In genomic region chr12:7640123-7640995, GRCh38 we compare ENCODE assay signal across 9 cellular contexts. TPM values are rescaled to one million over a fixed set of nuclear protein-coding genes. Genes with fewer than 3 reads are reported as not detected.
DNase-seq lines count a peak whose midpoint lies in the region; ATAC-seq, FAIRE-seq and TF ChIP-seq lines count a peak whose summit lies in the region.
"Not testable (repeated sequence)": the region's sequence is repeated elsewhere in the genome, so short reads cannot be mapped to it uniquely, and the experiment has no call there.
"Had no signal": no experiment of that assay in that cellular context is flagged by ENCODE, and none has a peak within 500 bp of the region (broad histone marks: within the 10 kb centered on the region; RNA-seq: fewer than 3 reads in every experiment).

No MANE protein-coding gene starts in this region.

- not testable (repeated sequence) for H3K9me3 ChIP-seq in H9 (ENCODE audit: control insufficient read depth, low read depth, low read length); GM12878 (replicated peaks; ENCODE audit: control insufficient read depth, insufficient read depth, low read length); pancreas; upper lobe of right lung

- not testable (repeated sequence) for H4K5ac ChIP-seq in H9 (ENCODE audit: insufficient read length, low read depth, low read length)

- H2BK15ac ChIP-seq in H9 (ENCODE audit: low read depth, low read length) = not testable (repeated sequence)

- not testable (repeated sequence) for ATAC-seq in activated B cell treated with CpG ODN at 0.5 μM for 24 hours (ENCODE audit: low read depth); left cardiac atrium; upper lobe of right lung
- ATAC-seq in activated T-cell treated with anti-CD3 and anti-CD28 coated beads, Interleukin-2, amount 50 U/mL, for 4 hours = peak; percentile 41 to 47
- ATAC-seq in GM12878 (peak; percentile 17), pancreas (peak; percentile 8 to 55 (median 30))

- not testable (repeated sequence) for H3K23me2 ChIP-seq in H9 (ENCODE audit: insufficient read length, low read depth, low read length, poor library complexity, severe bottlenecking)

- TF ChIP-seq EP300 in GM12878 (IDR thresholded peaks at IDR 0.05; ENCODE audit: borderline replicate concordance in 1 of 2, control insufficient read depth in 1 of 2, low read depth in 2 of 2, low read length in 2 of 2) = not testable (repeated sequence)

- H3K4me1 Mint-ChIP-seq in H9 (peaks cover 39 to 45% of the 10 kb centered on the region in 2 experiments), activated B cell treated with CpG ODN at 0.5 μM for 24 hours (peaks cover 22% of the 10 kb centered on the region)
- peaks cover 22% of the 10 kb centered on the region for H3K4me1 Mint-ChIP-seq in activated T-cell treated with anti-CD3 and anti-CD28 coated beads, Interleukin-2, amount 50 U/mL, for 4 hours (ENCODE audit: low read depth)

- H3K79me1 ChIP-seq in H9 (ENCODE audit: insufficient read depth, low read depth, low read length, poor library complexity, severe bottlenecking) = not testable (repeated sequence)

- H2BK120ac ChIP-seq in H9 (ENCODE audit: low read depth, low read length, poor library complexity, severe bottlenecking) = not testable (repeated sequence)

- H3K14ac ChIP-seq in H9 (ENCODE audit: insufficient read depth, low read length) = not testable (repeated sequence)

- not testable (repeated sequence) for TF ChIP-seq POLR2A in GM12878 (IDR thresholded peaks at IDR 0.05; ENCODE audit: low read depth, low read length)

- FAIRE-seq in GM12878 (lab: Jason Lieb, UNC); pancreas (lab: Jason Lieb, UNC): not testable (repeated sequence)

- not testable (repeated sequence) for H2BK12ac ChIP-seq in H9 (ENCODE audit: insufficient read length, low read depth, low read length)

- CTCF ChIA-PET in activated B cell treated with CpG ODN at 0.5 μM for 24 hours (lab: Charles Lee) = interaction anchor here (0.7 to 1.5 kb wide), 3 partner anchors 11 to 1403 kb away, joined by 3 to 6 read pairs (median 4); no protein-coding TSS in a partner anchor
- CTCF ChIA-PET in GM12878 (lab: Yijun Ruan, JAX) = interaction anchor here (0.6 to 3.7 kb wide), 8 partner anchors 11 to 469 kb away, joined by 3 to 25 read pairs (median 4); no protein-coding TSS in a partner anchor

- H3K56ac ChIP-seq in H9 (ENCODE audit: insufficient read length, low read depth, low read length) = not testable (repeated sequence)

- H3K4ac ChIP-seq in H9 (ENCODE audit: low read depth, low read length) = not testable (repeated sequence)

- WGBS in H9 (ENCODE audit: extremely low coverage, insufficient read length, low lambda C conversion rate) = no CpG with 5 or more reads among the region's 40 CpGs
- WGBS in GM12878 (ENCODE audit: insufficient coverage, insufficient replicate concordance, low lambda C conversion rate, missing lambda C conversion rate) = 3% methylated on average over 40 of the region's 40 CpGs
- WGBS in pancreas, 2 donors = 53 to 55% methylated on average over 40 of the region's 40 CpGs

- not testable (repeated sequence) for H4K91ac ChIP-seq in H9 (ENCODE audit: insufficient read length, low read depth, low read length)

- H3K27ac ChIP-seq in H9 (ENCODE audit: insufficient read length, low read depth, low read length); GM12878 (ENCODE audit: control insufficient read depth, insufficient read depth); upper lobe of right lung: not testable (repeated sequence)
- peak overlapping the region in 2 of 4 donors; percentile 15 to 64 for H3K27ac ChIP-seq in pancreas

- not testable (repeated sequence) for TF ChIP-seq RAD21 in GM12878 (IDR thresholded peaks at IDR 0.05; ENCODE audit: insufficient read depth, low read depth, low read length)

- not testable (repeated sequence) for H4K20me1 ChIP-seq in H9 (ENCODE audit: control insufficient read depth, insufficient read depth, insufficient read length); GM12878 (ENCODE audit: control insufficient read depth, insufficient read depth)

- H2AK5ac ChIP-seq in H9 (ENCODE audit: insufficient read length, low read length) = not testable (repeated sequence)

- H2BK5ac ChIP-seq in H9 (ENCODE audit: insufficient read length, low read length) = not testable (repeated sequence)

- not testable (repeated sequence) for H2AFZ ChIP-seq in H9 (ENCODE audit: low read length); GM12878 (ENCODE audit: control insufficient read depth, low read depth, low read length)

- H3K27ac Mint-ChIP-seq in H9 = peak overlapping the region in 1 of 3 experiments; percentile 53; a peak in 2 of 7 replicates
- H3K27ac Mint-ChIP-seq in activated B cell treated with CpG ODN at 0.5 μM for 24 hours = not testable (repeated sequence)

- DNase-seq in H9 (peak; percentile 68), left cardiac atrium (peak; percentile 42), pancreas (peak; percentile 28 to 65 (median 50)), upper lobe of right lung (peak; percentile 71)
- not testable (repeated sequence) for DNase-seq in activated B cell treated with CpG ODN at 0.5 μM for 24 hours; GM12878 (ENCODE audit: low read depth, low spot score)
- peak; percentile 52 for DNase-seq in activated T-cell treated with anti-CD3 and anti-CD28 coated beads, Interleukin-2, amount 50 U/mL, for 4 hours
- peak; percentile 20 to 33 for DNase-seq in stimulated activated CD8-positive, alpha-beta memory T cell treated with anti-CD3 and anti-CD28 coated beads, Interleukin-15, amount 100 ng/mL, for 48 hours (ENCODE audit: low read depth in 2 of 2)

- H3K27me3 ChIP-seq in H9 (ENCODE audit: insufficient read depth, low read length); GM12878 (replicated peaks in 1 of 2; ENCODE audit: control insufficient read depth in 2 of 2, insufficient read depth in 2 of 2, low read length in 1 of 2); pancreas; upper lobe of right lung: not testable (repeated sequence)

- not testable (repeated sequence) for H3K18ac ChIP-seq in H9 (ENCODE audit: insufficient read length, low read depth, low read length)

- not testable (repeated sequence) for H3K23ac ChIP-seq in H9 (ENCODE audit: insufficient read length, low read depth, low read length)

- H3K4me3 ChIP-seq in GM12878 = not testable (repeated sequence)
- H3K4me3 ChIP-seq in pancreas = peak overlapping the region; percentile 10 to 43 (median 26)
- peak overlapping the region; percentile 33 for H3K4me3 ChIP-seq in upper lobe of right lung

- not testable (repeated sequence) for H3K4me3 Mint-ChIP-seq in H9
- peak overlapping the region; percentile 66 for H3K4me3 Mint-ChIP-seq in activated B cell treated with CpG ODN at 0.5 μM for 24 hours
- H3K4me3 Mint-ChIP-seq in activated T-cell treated with anti-CD3 and anti-CD28 coated beads, Interleukin-2, amount 50 U/mL, for 4 hours = peak overlapping the region; percentile 68

- in situ Hi-C loops in GM12878 (cut with MboI) = not testable (repeated sequence)

- RAD21 ChIA-PET in GM12878 (lab: Charles Lee; ENCODE audit: unreplicated experiment) = interaction anchor here (1.2 kb wide), 1 partner anchor 330 kb away, joined by 3 read pairs; no protein-coding TSS in a partner anchor

- BruUV-seq in GM12878 (replicated peaks; lab: Mats Ljungman, UMichigan) = not testable (repeated sequence)

- intact Hi-C loops in activated B cell treated with CpG ODN at 0.5 μM for 24 hours (cut with micrococcal nuclease) = loop anchor here (2.0 kb wide), 1 partner anchor 166 kb away; no protein-coding TSS in a partner anchor
- intact Hi-C loops in GM12878 (cut with micrococcal nuclease; ENCODE audit: unreplicated experiment) = loop anchor here (10.0 kb wide), 1 partner anchor 164 kb away; no protein-coding TSS in a partner anchor
- intact Hi-C loops in left cardiac atrium (cut with DNase I); upper lobe of right lung (cut with DNase I): not testable (repeated sequence)
- intact Hi-C loops in pancreas (cut with DNase I) = loop anchor here in 1 of 3 donors (5.0 kb wide), 1 partner anchor 423 kb away; no protein-coding TSS in a partner anchor

- not testable (repeated sequence) for H3K27me3 Mint-ChIP-seq in H9 (ENCODE audit: low read depth); activated T-cell treated with anti-CD3 and anti-CD28 coated beads, Interleukin-2, amount 50 U/mL, for 4 hours (ENCODE audit: low read depth)
- peaks cover 21% of the 10 kb centered on the region for H3K27me3 Mint-ChIP-seq in activated B cell treated with CpG ODN at 0.5 μM for 24 hours

- not testable (repeated sequence) for H3K36me3 ChIP-seq in GM12878 (ENCODE audit: control insufficient read depth in 2 of 2, insufficient read depth in 2 of 2, low read length in 1 of 2); pancreas; upper lobe of right lung

- not testable (repeated sequence) for H2BK20ac ChIP-seq in H9 (ENCODE audit: low read depth, low read length, poor library complexity, severe bottlenecking)

- TF ChIP-seq CTCF in H9 (conservative IDR thresholded peaks at IDR 0.05); activated B cell treated with CpG ODN at 0.5 μM for 24 hours (IDR thresholded peaks at IDR 0.05); GM12878 (IDR thresholded peaks at IDR 0.05 in 2 of 3, conservative IDR thresholded peaks at IDR 0.05 in 1 of 3; ENCODE audit: control insufficient read depth in 2 of 3, extremely low read depth in 1 of 3, insufficient read depth in 1 of 3, low read depth in 3 of 3, low read length in 3 of 3); pancreas (IDR thresholded peaks at IDR 0.05); upper lobe of right lung (IDR thresholded peaks at IDR 0.05): not testable (repeated sequence)

- H3K4me1 ChIP-seq in H9 (ENCODE audit: insufficient read depth, low read length); GM12878 (ENCODE audit: control insufficient read depth, insufficient read depth, low read length); pancreas; upper lobe of right lung: not testable (repeated sequence)

- H4K8ac ChIP-seq in H9 (replicated peaks; ENCODE audit: insufficient read length, low read depth, low read length) = not testable (repeated sequence)

- SMC1A ChIA-PET in GM12878 (lab: Charles Lee; ENCODE audit: uncharacterized antibody, unreplicated experiment) = interaction anchor here (0.6 to 1.1 kb wide), 2 partner anchors 40 to 420 kb away, joined by 3 read pairs; no protein-coding TSS in a partner anchor

- H3K9me3 Mint-ChIP-seq in H9; activated B cell treated with CpG ODN at 0.5 μM for 24 hours; activated T-cell treated with anti-CD3 and anti-CD28 coated beads, Interleukin-2, amount 50 U/mL, for 4 hours: not testable (repeated sequence)

- H3K9ac ChIP-seq in H9 (ENCODE audit: extremely low read depth, insufficient read length, low read length); GM12878 (ENCODE audit: control insufficient read depth, insufficient read depth, low read length): not testable (repeated sequence)

- H3K36me3 Mint-ChIP-seq in H9 (ENCODE audit: insufficient read depth in 1 of 3, low read depth in 3 of 3); activated B cell treated with CpG ODN at 0.5 μM for 24 hours (ENCODE audit: low read depth); activated T-cell treated with anti-CD3 and anti-CD28 coated beads, Interleukin-2, amount 50 U/mL, for 4 hours (ENCODE audit: insufficient read depth): not testable (repeated sequence)

- not testable (repeated sequence) for H3K4me2 ChIP-seq in H9 (ENCODE audit: insufficient read depth, insufficient read length, low read length)
- peak overlapping the region; percentile 55; the same call in 1 of the 2 replicates for H3K4me2 ChIP-seq in GM12878 (ENCODE audit: control insufficient read depth, insufficient read depth)

- H3T11ph ChIP-seq in H9 (ENCODE audit: low read length) = not testable (repeated sequence)

- POLR2A ChIA-PET in activated B cell treated with CpG ODN at 0.5 μM for 24 hours (lab: Charles Lee) = interaction anchor here (0.6 to 1.2 kb wide), 3 partner anchors 386 to 532 kb away, joined by 3 to 7 read pairs (median 3); no protein-coding TSS in a partner anchor
- POLR2A ChIA-PET in GM12878 (lab: Charles Lee) = interaction anchor here (0.6 kb wide), 1 partner anchor 329 kb away, joined by 4 read pairs; no protein-coding TSS in a partner anchor

- not testable (repeated sequence) for H3K79me2 ChIP-seq in H9 (ENCODE audit: insufficient read depth, low read length); GM12878 (ENCODE audit: control insufficient read depth, insufficient read depth, low read length)

RNA-seq across cellular contexts. Expression of gene APOBEC1, which starts 25.3 kb away (rescaled TPM):
- total RNA-seq in H9 (2021) = not detected in 2 replicates
- total RNA-seq in activated B cell treated with CpG ODN at 0.5 μM for 24 hours = not detected in 2 replicates
- total RNA-seq in activated T-cell treated with anti-CD3 and anti-CD28 coated beads, Interleukin-2, amount 50 U/mL, for 4 hours = not detected
- total RNA-seq in GM12878 (2013; cell fraction: nucleolus; rRNA removed) = not detected in 2 replicates
- total RNA-seq in GM12878 (2014; rRNA removed) = not detected in 2 replicates
- total RNA-seq in GM12878 (2014; rRNA removed; fragmentation: Illumina TruSeq; extraction: Trizol) = not detected in 2 replicates
- not detected in 2 replicates for total RNA-seq in GM12878 (2021)
- polyA plus RNA-seq in GM12878 (2011; ENCODE audit: low read depth) = not detected
- not detected in 2 replicates for polyA plus RNA-seq in GM12878 (2011; rRNA removed)
- polyA plus RNA-seq in GM12878 (2011; cell fraction: cytosol; rRNA removed) = not detected in 2 replicates
- not detected in 2 replicates for polyA plus RNA-seq in GM12878 (2011; cell fraction: nucleus; rRNA removed)
- polyA plus RNA-seq in GM12878 (2012) = not detected in 2 replicates
- polyA plus RNA-seq in GM12878 (2014; fragmentation: Illumina TruSeq; extraction: Trizol) = not detected in 2 replicates
- polyA plus RNA-seq in GM12878 (2014; fragmentation: Nextera tagmentation; extraction: Ambion mirVana) = not detected
- polyA plus RNA-seq in GM12878 (2014; rRNA removed) = not detected in 2 replicates
- not detected for polyA plus RNA-seq in GM12878 (2016; fragmentation: Nextera tagmentation; extraction: Ambion mirVana)
- polyA minus RNA-seq in GM12878 (2011; rRNA and poly(A)+ RNA removed) = not detected in 2 replicates
- not detected in 2 replicates for polyA minus RNA-seq in GM12878 (2011; cell fraction: cytosol; rRNA and poly(A)+ RNA removed)
- not detected in 2 replicates for polyA minus RNA-seq in GM12878 (2011; cell fraction: nucleus; rRNA and poly(A)+ RNA removed)
- total RNA-seq in left cardiac atrium = not detected
- under 1 TPM in 1 of 6 donors, not detected in 5; 0.20 TPM for total RNA-seq in pancreas
- not detected for polyA plus RNA-seq in pancreas
- total RNA-seq in upper lobe of right lung = not detected
- total RNA-seq: K562 had no signal
- polyA plus RNA-seq: K562 had no signal

RNA-seq across cellular contexts. Expression of gene GDF3, which starts 55.2 kb away (rescaled TPM):
- 9.1 and 9.9 TPM in 2 replicates for total RNA-seq in H9 (2021)
- total RNA-seq in activated B cell treated with CpG ODN at 0.5 μM for 24 hours = not detected in 2 replicates
- not detected for total RNA-seq in activated T-cell treated with anti-CD3 and anti-CD28 coated beads, Interleukin-2, amount 50 U/mL, for 4 hours
- not detected in 2 replicates for total RNA-seq in GM12878 (2013; cell fraction: nucleolus; rRNA removed)
- total RNA-seq in GM12878 (2014; rRNA removed) = not detected in 2 replicates
- not detected in 2 replicates for total RNA-seq in GM12878 (2014; rRNA removed; fragmentation: Illumina TruSeq; extraction: Trizol)
- total RNA-seq in GM12878 (2021) = not detected in 2 replicates
- not detected for polyA plus RNA-seq in GM12878 (2011; ENCODE audit: low read depth)
- not detected in 2 replicates for polyA plus RNA-seq in GM12878 (2011; rRNA removed)
- not detected in 2 replicates for polyA plus RNA-seq in GM12878 (2011; cell fraction: cytosol; rRNA removed)
- not detected in 2 replicates for polyA plus RNA-seq in GM12878 (2011; cell fraction: nucleus; rRNA removed)
- polyA plus RNA-seq in GM12878 (2012) = not detected in 2 replicates
- polyA plus RNA-seq in GM12878 (2014; fragmentation: Illumina TruSeq; extraction: Trizol) = not detected in 2 replicates
- polyA plus RNA-seq in GM12878 (2014; fragmentation: Nextera tagmentation; extraction: Ambion mirVana) = not detected
- polyA plus RNA-seq in GM12878 (2014; rRNA removed) = not detected in 2 replicates
- not detected for polyA plus RNA-seq in GM12878 (2016; fragmentation: Nextera tagmentation; extraction: Ambion mirVana)
- polyA minus RNA-seq in GM12878 (2011; rRNA and poly(A)+ RNA removed) = not detected in 2 replicates
- not detected in 2 replicates for polyA minus RNA-seq in GM12878 (2011; cell fraction: cytosol; rRNA and poly(A)+ RNA removed)
- not detected in 2 replicates for polyA minus RNA-seq in GM12878 (2011; cell fraction: nucleus; rRNA and poly(A)+ RNA removed)
- under 1 TPM; 0.24 to 0.26 TPM for total RNA-seq in left cardiac atrium
- not detected for total RNA-seq in pancreas
- polyA plus RNA-seq in pancreas = under 1 TPM in 1 of 2 donors, not detected in 1; 0.07 TPM
- 0.32 TPM for total RNA-seq in upper lobe of right lung
- total RNA-seq: K562 had no signal
- polyA plus RNA-seq: K562 had no signal
